Comparison of ENCODE assay signal across 7 cellular contexts in genomic region chr6:29722773-29723665, GRCh38.
DNase-seq lines count a peak whose midpoint lies in the region; ATAC-seq and FAIRE-seq lines count a peak whose summit lies in the region.

HLA-F (plus strand) TSS chr6:29723434; CDS start chr6:29723464, 30 bp downstream.

- DNase-seq in GM18507 (ENCODE audit: extremely low spot score, insufficient read length, low read depth): peak; percentile 83
- peak; percentile 50 to 67 for DNase-seq in NCI-H446 (lab: John Stamatoyannopoulos, UW)
- peak; percentile 62 to 74 for DNase-seq in activated CD8-positive, alpha-beta memory T cell treated with anti-CD3 and anti-CD28 coated beads for 4 hours (ENCODE audit: low read depth in 2 of 2)
- DNase-seq in effector memory CD8-positive, alpha-beta T cell: peak; percentile 86 to 87 (median 86)
- DNase-seq in memory B cell (ENCODE audit: low spot score in 2 of 2): peak; percentile 86 to 87
- DNase-seq in stimulated activated CD4-positive, alpha-beta T cell treated with anti-CD3 and anti-CD28 coated beads, TNF-alpha, amount 100 ng/mL, for 4 hours (ENCODE audit: low read depth in 3 of 3): peak; percentile 59 to 72 (median 63)

- H3K4me1 Mint-ChIP-seq in effector memory CD8-positive, alpha-beta T cell (ENCODE audit: low read depth in 2 of 2): peaks cover 42 to 50% of the 10 kb centered on the region in 2 donors
- peaks cover 47% of the 10 kb centered on the region for H3K4me1 Mint-ChIP-seq in memory B cell

- H3K36me3 Mint-ChIP-seq in effector memory CD8-positive, alpha-beta T cell (ENCODE audit: insufficient read depth): peaks cover 65% of the 10 kb centered on the region
- peaks cover 32% of the 10 kb centered on the region for H3K36me3 Mint-ChIP-seq in memory B cell

- peak; percentile 98 for FAIRE-seq in GM18507 (lab: Jason Lieb, UNC)

- ATAC-seq in HG02870 (IDR thresholded peaks at IDR 0.05; ENCODE audit: unreplicated experiment) (peak; percentile 87), memory B cell (ENCODE audit: low read depth) (peak; percentile 83)
- peak; percentile 84 for ATAC-seq in effector memory CD8-positive, alpha-beta T cell (replicated peaks)

- H3K4me3 Mint-ChIP-seq in effector memory CD8-positive, alpha-beta T cell: peak within 1 kb of the TSS; percentile 95 to 96
- peak within 1 kb of the TSS; percentile 99 for H3K4me3 Mint-ChIP-seq in memory B cell

- no peaks in the 10 kb centered on the region for H3K9me3 Mint-ChIP-seq in effector memory CD8-positive, alpha-beta T cell
- H3K9me3 Mint-ChIP-seq in memory B cell: no peaks in the 10 kb centered on the region

- H3K27ac Mint-ChIP-seq in effector memory CD8-positive, alpha-beta T cell: peak within 1 kb of the TSS; percentile 98 to 99
- H3K27ac Mint-ChIP-seq in memory B cell: peak within 1 kb of the TSS; percentile 94

- H3K27me3 Mint-ChIP-seq in effector memory CD8-positive, alpha-beta T cell: no peaks in the 10 kb centered on the region
- H3K27me3 Mint-ChIP-seq in memory B cell: no peaks in the 10 kb centered on the region

Comparison
In these comparisons a context has a peak if more than half of its experiments do, and no peak if none do; other contexts are left out.
1. Peak in every context shown above with its lines: DNase-seq and ATAC-seq.